In the genomic region with DNA sequence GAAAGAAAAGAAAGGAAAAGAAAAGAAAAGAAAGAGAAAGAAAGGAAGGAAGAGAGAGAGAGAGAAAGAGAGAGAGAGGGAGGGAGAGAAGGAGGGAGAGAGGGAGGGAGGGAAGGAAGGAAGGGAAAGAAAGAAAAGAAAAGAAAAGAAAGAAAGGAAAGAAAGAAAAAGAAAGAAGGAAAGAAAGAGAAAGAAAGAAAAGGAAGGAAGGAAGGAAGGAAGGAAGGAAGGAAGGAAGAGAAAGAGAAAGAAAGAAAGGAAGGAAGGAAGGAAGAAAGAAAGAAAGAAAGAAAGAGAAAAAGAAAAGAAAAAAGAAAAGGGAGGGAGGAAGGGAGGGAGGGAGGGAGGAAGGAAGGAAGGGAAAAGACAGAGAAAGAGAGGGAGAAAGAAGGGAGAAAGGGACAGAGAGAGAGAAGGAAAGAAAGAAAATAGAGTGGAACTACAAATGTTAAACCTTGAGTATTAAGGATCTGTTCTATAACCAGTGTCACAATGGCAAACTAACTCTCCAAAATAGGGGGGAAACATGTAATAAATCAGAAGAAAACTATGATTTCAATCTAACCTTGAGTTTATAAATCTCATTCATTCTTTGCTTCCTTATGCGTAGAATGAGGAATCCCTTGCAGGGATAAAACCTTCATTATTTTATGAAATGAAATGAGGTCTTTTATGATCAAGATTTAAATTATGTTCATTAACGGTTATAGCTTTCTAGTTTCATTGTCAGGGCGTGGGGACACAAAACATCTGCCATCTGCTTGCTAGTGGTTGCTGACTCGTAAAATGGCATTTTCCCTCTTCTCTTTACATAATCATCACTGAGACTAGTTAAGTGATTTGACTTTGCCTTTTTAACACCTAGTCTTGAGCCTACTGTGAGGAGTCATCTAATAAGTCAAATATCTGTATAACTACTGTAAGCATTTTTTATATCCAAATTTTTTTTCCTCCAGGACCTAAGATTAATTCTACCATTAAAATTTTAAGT, we compare ENCODE assay signal across 12 cellular contexts. TPM values are rescaled to one million over a fixed set of nuclear protein-coding genes. Genes with fewer than 3 reads are reported as not detected.
DNase-seq lines count a peak whose midpoint lies in the region; ATAC-seq and TF ChIP-seq lines count a peak whose summit lies in the region.
"Had no signal": no experiment of that assay in that cellular context is flagged by ENCODE, and none has a peak within 500 bp of the region (broad histone marks: within the 10 kb centered on the region; RNA-seq: fewer than 3 reads in every experiment).

No MANE protein-coding gene starts in this region.

- CTCF ChIA-PET in activated CD4-positive, alpha-beta memory T cell treated with anti-CD3 and anti-CD28 coated beads for 36 hours (lab: Charles Lee), result interaction anchor here (1.5 kb wide), 1 partner anchor 99 kb away, joined by 4 read pairs; no protein-coding TSS in a partner anchor
- CTCF ChIA-PET in activated CD4-positive, alpha-beta memory T cell treated with anti-CD3 and anti-CD28 coated beads, Interleukin-2, amount 10 ng/mL, durations not matched to agents 7 days and 5 days (lab: Charles Lee), result no interaction called here

- no peak for ATAC-seq in GM21390 (IDR thresholded peaks at IDR 0.05; ENCODE audit: unreplicated experiment)
- no peak for ATAC-seq in HG02623 (IDR thresholded peaks at IDR 0.05; ENCODE audit: unreplicated experiment)
- no peak for ATAC-seq in HG03521 (IDR thresholded peaks at IDR 0.05; ENCODE audit: unreplicated experiment)

- in situ Hi-C loops in astrocyte of the spinal cord (cut with HindIII; ENCODE audit: low sequenced_read_pairs), result no loop called here

- TF ChIP-seq CTCF in astrocyte of the spinal cord (IDR thresholded peaks at IDR 0.05; ENCODE audit: low read depth, low read length), result no peak
- no peak for TF ChIP-seq CTCF in progenitor cell of endocrine pancreas (IDR thresholded peaks at IDR 0.05; ENCODE audit: unreplicated experiment)

- peak; percentile 16 for DNase-seq in activated CD4-positive, alpha-beta memory T cell treated with anti-CD3 and anti-CD28 coated beads for 36 hours
- DNase-seq in activated CD4-positive, alpha-beta memory T cell treated with anti-CD3 and anti-CD28 coated beads, Interleukin-2, amount 10 ng/mL, durations not matched to agents 7 days and 5 days, result no peak
- DNase-seq in LoVo (ENCODE audit: low spot score) (peak; percentile 22), astrocyte of the spinal cord (ENCODE audit: low read depth, low spot score) (peak; percentile 33), progenitor cell of endocrine pancreas (ENCODE audit: low spot score, unreplicated experiment) (no peak)
- DNase-seq: hypothalamus; spleen; stimulated activated naive CD4-positive, alpha-beta T cell treated with Interleukin-2 at 50 U/mL for 16 hours had no signal

- H3K27ac Mint-ChIP-seq in activated CD4-positive, alpha-beta memory T cell treated with anti-CD3 and anti-CD28 coated beads for 36 hours, result no peak overlapping the region
- no peak overlapping the region for H3K27ac Mint-ChIP-seq in activated CD4-positive, alpha-beta memory T cell treated with anti-CD3 and anti-CD28 coated beads, Interleukin-2, amount 10 ng/mL, durations not matched to agents 7 days and 5 days
- H3K27ac Mint-ChIP-seq in progenitor cell of endocrine pancreas, result peak overlapping the region; percentile 83

- H3K4me3 ChIP-seq in astrocyte of the spinal cord (ENCODE audit: low read depth, low read length), result no peak overlapping the region
- H3K4me3 ChIP-seq: coronary artery, spleen had no signal

- H3K4me1 Mint-ChIP-seq in activated CD4-positive, alpha-beta memory T cell treated with anti-CD3 and anti-CD28 coated beads for 36 hours (ENCODE audit: low read depth), result peaks cover 33% of the 10 kb centered on the region
- peaks cover 16% of the 10 kb centered on the region for H3K4me1 Mint-ChIP-seq in activated CD4-positive, alpha-beta memory T cell treated with anti-CD3 and anti-CD28 coated beads, Interleukin-2, amount 10 ng/mL, durations not matched to agents 7 days and 5 days
- H3K4me1 Mint-ChIP-seq in progenitor cell of endocrine pancreas (ENCODE audit: low read depth), result peaks cover 20% of the 10 kb centered on the region

- peaks cover 1% of the 10 kb centered on the region for H3K27me3 Mint-ChIP-seq in activated CD4-positive, alpha-beta memory T cell treated with anti-CD3 and anti-CD28 coated beads for 36 hours
- peaks cover 4% of the 10 kb centered on the region for H3K27me3 Mint-ChIP-seq in activated CD4-positive, alpha-beta memory T cell treated with anti-CD3 and anti-CD28 coated beads, Interleukin-2, amount 10 ng/mL, durations not matched to agents 7 days and 5 days
- H3K27me3 Mint-ChIP-seq in progenitor cell of endocrine pancreas, result no peaks in the 10 kb centered on the region

- intact Hi-C loops in activated CD4-positive, alpha-beta memory T cell treated with anti-CD3 and anti-CD28 coated beads for 36 hours (cut with micrococcal nuclease), result loop anchor here (1.0 to 5.0 kb wide), 4 partner anchors 29 to 250 kb away; partner anchors contain the start of gene RAD23B

- H3K4me3 Mint-ChIP-seq in activated CD4-positive, alpha-beta memory T cell treated with anti-CD3 and anti-CD28 coated beads for 36 hours, result no peak overlapping the region
- H3K4me3 Mint-ChIP-seq in activated CD4-positive, alpha-beta memory T cell treated with anti-CD3 and anti-CD28 coated beads, Interleukin-2, amount 10 ng/mL, durations not matched to agents 7 days and 5 days, result no peak overlapping the region
- no peak overlapping the region for H3K4me3 Mint-ChIP-seq in progenitor cell of endocrine pancreas (ENCODE audit: low read depth)

- POLR2A ChIA-PET in activated CD4-positive, alpha-beta memory T cell treated with anti-CD3 and anti-CD28 coated beads for 36 hours (lab: Charles Lee), result no interaction called here
- POLR2A ChIA-PET in activated CD4-positive, alpha-beta memory T cell treated with anti-CD3 and anti-CD28 coated beads, Interleukin-2, amount 10 ng/mL, durations not matched to agents 7 days and 5 days (lab: Charles Lee), result no interaction called here

- no peaks in the 10 kb centered on the region for H3K36me3 Mint-ChIP-seq in activated CD4-positive, alpha-beta memory T cell treated with anti-CD3 and anti-CD28 coated beads for 36 hours
- H3K36me3 Mint-ChIP-seq in activated CD4-positive, alpha-beta memory T cell treated with anti-CD3 and anti-CD28 coated beads, Interleukin-2, amount 10 ng/mL, durations not matched to agents 7 days and 5 days (ENCODE audit: low read depth), result no peaks in the 10 kb centered on the region
- no peaks in the 10 kb centered on the region for H3K36me3 Mint-ChIP-seq in progenitor cell of endocrine pancreas (ENCODE audit: insufficient read depth)

- H3K9me3 Mint-ChIP-seq in activated CD4-positive, alpha-beta memory T cell treated with anti-CD3 and anti-CD28 coated beads for 36 hours, result no peaks in the 10 kb centered on the region
- H3K9me3 Mint-ChIP-seq in activated CD4-positive, alpha-beta memory T cell treated with anti-CD3 and anti-CD28 coated beads, Interleukin-2, amount 10 ng/mL, durations not matched to agents 7 days and 5 days, result no peaks in the 10 kb centered on the region
- no peaks in the 10 kb centered on the region for H3K9me3 Mint-ChIP-seq in progenitor cell of endocrine pancreas (ENCODE audit: low read depth)

RNA-seq across cellular contexts. Expression of gene RAD23B, which starts 40.7 kb away (rescaled TPM):
- 100 to 1,000 TPM; 111 TPM for total RNA-seq in activated CD4-positive, alpha-beta memory T cell treated with anti-CD3 and anti-CD28 coated beads for 36 hours
- 10 to 100 TPM; 89.4 to 91.0 TPM for total RNA-seq in activated CD4-positive, alpha-beta memory T cell treated with anti-CD3 and anti-CD28 coated beads, Interleukin-2, amount 10 ng/mL, durations not matched to agents 7 days and 5 days
- total RNA-seq in progenitor cell of endocrine pancreas, result 153 and 171 TPM in 2 replicates

Comparison
In these comparisons a context has a peak if more than half of its experiments do, and no peak if none do; other contexts are left out.
1. DNase-seq: peak in activated CD4-positive, alpha-beta memory T cell treated with anti-CD3 and anti-CD28 coated beads for 36 hours (single experiment), LoVo (single experiment) and astrocyte of the spinal cord (single experiment); none in activated CD4-positive, alpha-beta memory T cell treated with anti-CD3 and anti-CD28 coated beads, Interleukin-2, amount 10 ng/mL, durations not matched to agents 7 days and 5 days (single experiment) and progenitor cell of endocrine pancreas (single experiment).